In the genomic region with DNA sequence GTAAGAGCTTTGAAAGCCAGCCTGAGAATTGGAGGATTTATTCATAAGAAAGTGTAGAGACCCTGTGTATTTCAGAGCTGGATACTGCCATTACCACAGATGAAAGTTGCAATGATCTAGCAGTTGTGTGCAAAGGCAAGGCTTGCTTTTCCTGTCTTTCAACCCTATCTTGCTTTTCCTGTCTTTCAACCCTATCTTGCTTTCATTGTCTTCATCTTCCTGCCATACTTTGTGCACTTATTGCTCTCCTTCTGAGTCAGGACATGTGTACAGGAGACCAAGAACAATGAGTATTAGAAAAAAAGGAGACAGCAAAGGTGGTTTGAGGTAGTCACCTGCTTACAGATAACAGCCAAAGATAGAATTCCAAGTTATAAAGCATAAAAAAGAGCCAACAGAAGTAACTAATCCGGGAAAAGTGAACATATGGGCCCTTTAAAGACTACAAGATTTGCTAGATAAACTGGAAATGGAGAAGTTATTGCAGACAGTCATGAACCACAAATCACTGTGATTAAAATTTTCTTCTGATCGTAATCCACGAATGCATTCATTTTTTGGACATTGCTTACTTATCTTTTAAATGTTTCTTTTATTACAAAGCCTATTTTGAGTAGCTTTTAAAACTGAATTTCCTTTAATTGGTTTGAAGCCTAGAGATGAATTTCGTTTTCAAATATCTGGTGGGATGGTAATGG, we compare ENCODE assay signal across 19 cellular contexts. TPM values are rescaled to one million over a fixed set of nuclear protein-coding genes. Genes with fewer than 3 reads are reported as not detected.
DNase-seq lines count a peak whose midpoint lies in the region; ATAC-seq, FAIRE-seq and TF ChIP-seq lines count a peak whose summit lies in the region.
"Had no signal": no experiment of that assay in that cellular context is flagged by ENCODE, and none has a peak within 500 bp of the region (broad histone marks: within the 10 kb centered on the region; RNA-seq: fewer than 3 reads in every experiment).

No MANE protein-coding gene starts in this region.

- no peaks in the 10 kb centered on the region for H3K79me1 ChIP-seq in IMR-90 (ENCODE audit: low read depth in 1 of 2, low read length in 2 of 2)

- TF ChIP-seq EP300 in SK-N-SH (IDR thresholded peaks at IDR 0.05; ENCODE audit: borderline replicate concordance in 1 of 2, low read depth in 1 of 2, low read length in 1 of 2), result peak in 1 of 2 experiments; percentile 21; a peak in 1 of 4 replicates

- H4K8ac ChIP-seq in IMR-90 (ENCODE audit: low read depth in 2 of 2, low read length in 2 of 2), result no peak overlapping the region

- H2AK9ac ChIP-seq in IMR-90 (replicated peaks; ENCODE audit: low read depth, low read length, poor library complexity), result no peak overlapping the region

- H4K5ac ChIP-seq in IMR-90 (ENCODE audit: low read depth, low read length), result no peak overlapping the region

- no peak overlapping the region for H2BK20ac ChIP-seq in IMR-90 (ENCODE audit: low read depth, low read length)

- H3K4ac ChIP-seq in IMR-90 (ENCODE audit: low read depth, low read length), result no peak overlapping the region

- H2AFZ ChIP-seq in IMR-90 (replicated peaks; ENCODE audit: low read length, poor library complexity), result no peak overlapping the region
- H2AFZ ChIP-seq in SK-N-SH (ENCODE audit: low read depth), result no peak overlapping the region
- no peak overlapping the region for H2AFZ ChIP-seq in endothelial cell of umbilical vein (ENCODE audit: low read depth, low read length)

- H4K20me1 ChIP-seq in IMR-90 (ENCODE audit: insufficient read depth, low read length), result no peaks in the 10 kb centered on the region
- H4K20me1 ChIP-seq in SK-N-SH (ENCODE audit: insufficient read depth), result no peaks in the 10 kb centered on the region
- no peaks in the 10 kb centered on the region for H4K20me1 ChIP-seq in endothelial cell of umbilical vein (replicated peaks; ENCODE audit: control insufficient read depth, extremely low read depth, insufficient read depth, low read length)

- H3K4me3 ChIP-seq in IMR-90 (ENCODE audit: insufficient read depth, low read depth, low read length) (no peak overlapping the region), SK-N-SH (ENCODE audit: low read depth in 2 of 2, low read length in 1 of 2) (no peak overlapping the region), endothelial cell of umbilical vein (replicated peaks in 1 of 3; ENCODE audit: insufficient read depth in 1 of 3, low read depth in 1 of 3, low read length in 3 of 3) (no peak overlapping the region), left lung (no peak overlapping the region)
- H3K4me3 ChIP-seq in naive thymus-derived CD4-positive, alpha-beta T cell (ENCODE audit: low read length), result no peak overlapping the region

- TF ChIP-seq RAD21 in IMR-90 (IDR thresholded peaks at IDR 0.05; ENCODE audit: low read length), result no peak
- no peak for TF ChIP-seq RAD21 in SK-N-SH (IDR thresholded peaks at IDR 0.05; ENCODE audit: low read length)

- H3K4me1 ChIP-seq in IMR-90 (ENCODE audit: control insufficient read depth, insufficient read depth, low read length) (no peaks in the 10 kb centered on the region), SK-N-SH (ENCODE audit: control insufficient read depth in 1 of 2, insufficient read depth in 2 of 2, low read depth in 1 of 2, low read length in 1 of 2) (no peaks in the 10 kb centered on the region), endothelial cell of umbilical vein (ENCODE audit: control insufficient read depth, extremely low read depth, insufficient read depth, low read length) (no peaks in the 10 kb centered on the region), left lung (no peaks in the 10 kb centered on the region)
- peaks cover 0 to 8% of the 10 kb centered on the region in 2 donors for H3K4me1 ChIP-seq in naive thymus-derived CD4-positive, alpha-beta T cell (ENCODE audit: control insufficient read depth in 2 of 2, insufficient read depth in 2 of 2, low read length in 2 of 2)
- H3K4me1 ChIP-seq: BE2C had no signal

- H3K9me1 ChIP-seq in IMR-90 (ENCODE audit: insufficient read depth, low read length) (no peaks in the 10 kb centered on the region), endothelial cell of umbilical vein (replicated peaks; ENCODE audit: control insufficient read depth, extremely low read depth, insufficient read depth, low read length) (no peaks in the 10 kb centered on the region)

- peak; percentile 80 for FAIRE-seq in endothelial cell of umbilical vein (lab: Jason Lieb, UNC)
- FAIRE-seq: H54 had no signal

- DNase-seq in IMR-90 (no peak), SK-N-SH (no peak), endothelial cell of umbilical vein (ENCODE audit: low read depth, low spot score) (peak; percentile 35), 8988T (no peak), left lung (no peak), natural killer cell (no peak)
- peak in 1 of 9 donors; percentile 5 for DNase-seq in naive thymus-derived CD4-positive, alpha-beta T cell
- no peak for DNase-seq in NK-92 treated with Interleukin-12 subunit alpha and Interleukin-12 subunit beta, amount 100 ng/mL, for 24 hours (lab: John Stamatoyannopoulos, UW)
- DNase-seq: BE2C, DMS79 treated with DMSO at 0.1 percent for 48 hours, KBM-7, NCI-H1105, NCI-H2029 treated with DMSO at 0.1 percent for 48 hours, NCI-H226, NCI-H524 treated with DMSO at 0.1 percent for 48 hours, OCI-M1, Right ventricle myocardium superior had no signal

- no peaks in the 10 kb centered on the region for H3F3A ChIP-seq in SK-N-SH (replicated peaks; ENCODE audit: insufficient read depth)

- H3K14ac ChIP-seq in IMR-90 (replicated peaks; ENCODE audit: low read depth, low read length), result no peak overlapping the region

- H3K9ac ChIP-seq in IMR-90 (ENCODE audit: low read depth, low read length), result no peak overlapping the region
- no peak overlapping the region for H3K9ac ChIP-seq in SK-N-SH
- no peak overlapping the region for H3K9ac ChIP-seq in endothelial cell of umbilical vein (replicated peaks; ENCODE audit: extremely low read depth, insufficient read depth, low read length)

- H3K9me2 ChIP-seq in SK-N-SH, result no peaks in the 10 kb centered on the region

- H3K9me3 ChIP-seq in IMR-90 (ENCODE audit: control insufficient read depth, insufficient read depth, low read length), result no peaks in the 10 kb centered on the region
- no peaks in the 10 kb centered on the region for H3K9me3 ChIP-seq in SK-N-SH
- H3K9me3 ChIP-seq in endothelial cell of umbilical vein (replicated peaks; ENCODE audit: control insufficient read depth, insufficient read depth, low read length), result no peaks in the 10 kb centered on the region
- no peaks in the 10 kb centered on the region for H3K9me3 ChIP-seq in naive thymus-derived CD4-positive, alpha-beta T cell (ENCODE audit: control insufficient read depth in 2 of 3, low read length in 3 of 3)
- no peaks in the 10 kb centered on the region for H3K9me3 ChIP-seq in left lung
- H3K9me3 ChIP-seq: BE2C had no signal

- intact Hi-C loops in IMR-90 (cut with micrococcal nuclease) (no loop called here), endothelial cell of umbilical vein (cut with micrococcal nuclease) (no loop called here), left lung (cut with DNase I) (no loop called here), natural killer cell (cut with micrococcal nuclease) (no loop called here)
- intact Hi-C loops in naive thymus-derived CD4-positive, alpha-beta T cell (cut with micrococcal nuclease), result no loop called here

- H2BK5ac ChIP-seq in IMR-90 (ENCODE audit: low read depth, low read length, poor library complexity, severe bottlenecking), result no peak overlapping the region

- POLR2A ChIA-PET in IMR-90 (lab: Charles Lee; ENCODE audit: unreplicated experiment), result no interaction called here
- POLR2A ChIA-PET in SK-N-SH (lab: Yijun Ruan, JAX), result no interaction called here
- POLR2A ChIA-PET in endothelial cell of umbilical vein (lab: Charles Lee), result no interaction called here
- POLR2A ChIA-PET in naive thymus-derived CD4-positive, alpha-beta T cell (lab: Charles Lee), result no interaction called here

- CTCF ChIA-PET in IMR-90 (lab: Yijun Ruan, JAX) (interaction anchor here (0.5 to 0.7 kb wide), 2 partner anchors 13 to 117 kb away, joined by 3 to 4 read pairs; no protein-coding TSS in a partner anchor), SK-N-SH (lab: Yijun Ruan, JAX) (interaction anchor here (0.6 to 1.6 kb wide), 3 partner anchors 12 to 213 kb away, joined by 3 to 4 read pairs (median 3); no protein-coding TSS in a partner anchor), endothelial cell of umbilical vein (lab: Charles Lee) (interaction anchor here (1.5 to 1.8 kb wide), 2 partner anchors 12 to 13 kb away, joined by 4 read pairs; no protein-coding TSS in a partner anchor)
- CTCF ChIA-PET in naive thymus-derived CD4-positive, alpha-beta T cell (lab: Charles Lee), result interaction anchor here (0.6 kb wide), 1 partner anchor 192 kb away, joined by 4 read pairs; no protein-coding TSS in a partner anchor

- H3K27me3 ChIP-seq in IMR-90 (ENCODE audit: control insufficient read depth, insufficient read depth, low read length) (no peaks in the 10 kb centered on the region), SK-N-SH (ENCODE audit: insufficient read depth) (no peaks in the 10 kb centered on the region), endothelial cell of umbilical vein (ENCODE audit: control insufficient read depth in 2 of 2, insufficient read depth in 2 of 2, low read length in 2 of 2) (peaks cover 0 to 2% of the 10 kb centered on the region in 2 experiments), left lung (no peaks in the 10 kb centered on the region)
- no peaks in the 10 kb centered on the region for H3K27me3 ChIP-seq in naive thymus-derived CD4-positive, alpha-beta T cell (ENCODE audit: control insufficient read depth in 2 of 2, insufficient read depth in 2 of 2, low read length in 2 of 2)
- H3K27me3 ChIP-seq: BE2C had no signal

- H3K27ac ChIP-seq in IMR-90 (ENCODE audit: insufficient read depth, low read length), result no peak overlapping the region
- no peak overlapping the region for H3K27ac ChIP-seq in SK-N-SH (ENCODE audit: low read depth in 2 of 2, low read length in 1 of 2)
- no peak overlapping the region for H3K27ac ChIP-seq in endothelial cell of umbilical vein (ENCODE audit: insufficient read depth, low read depth, low read length)
- H3K27ac ChIP-seq in naive thymus-derived CD4-positive, alpha-beta T cell (ENCODE audit: low read depth, low read length), result no peak overlapping the region
- H3K27ac ChIP-seq in left lung, result no peak overlapping the region

- H3K4me3 Mint-ChIP-seq in naive thymus-derived CD4-positive, alpha-beta T cell, result peak overlapping the region in 3 of 10 donors; percentile 2 to 18 (median 8)
- no peak overlapping the region for H3K4me3 Mint-ChIP-seq in natural killer cell

- no peak overlapping the region for H2AK5ac ChIP-seq in IMR-90 (ENCODE audit: low read depth, low read length)

- ATAC-seq in IMR-90 (ENCODE audit: low read depth) (no peak), left lung (no peak), natural killer cell (no peak)
- ATAC-seq in naive thymus-derived CD4-positive, alpha-beta T cell, result no peak

- BruUV-seq in IMR-90 (replicated peaks; lab: Mats Ljungman, UMichigan) (no TSS peak), endothelial cell of umbilical vein (replicated peaks; lab: Mats Ljungman, UMichigan) (no TSS peak)

- no peak overlapping the region for H2BK120ac ChIP-seq in IMR-90 (ENCODE audit: low read depth, low read length)

- peaks cover 0 to 3% (median 0%) of the 10 kb centered on the region in 5 donors for H3K27me3 Mint-ChIP-seq in naive thymus-derived CD4-positive, alpha-beta T cell
- H3K27me3 Mint-ChIP-seq in natural killer cell (ENCODE audit: low read depth in 2 of 2), result peaks cover 0 to 8% of the 10 kb centered on the region in 2 donors

- H2BK15ac ChIP-seq in IMR-90 (ENCODE audit: low read depth, low read length), result no peak overlapping the region

- no CpG with 5 or more reads among the region's 4 CpGs for WGBS in IMR-90 (ENCODE audit: extremely low coverage in 2 of 2, insufficient read length in 1 of 2), 2 experiments
- WGBS in SK-N-SH (ENCODE audit: low lambda C conversion rate), result 20% methylated on average over 4 of the region's 4 CpGs

- in situ Hi-C loops in IMR-90 (cut with MboI; ENCODE audit: low sequenced_read_pairs), result no loop called here

- H3K4me2 ChIP-seq in IMR-90 (ENCODE audit: low read depth, low read length) (no peak overlapping the region), SK-N-SH (no peak overlapping the region), endothelial cell of umbilical vein (ENCODE audit: insufficient read depth, low read length) (no peak overlapping the region)

- peaks cover 0 to 14% (median 3%) of the 10 kb centered on the region in 5 donors for H3K36me3 Mint-ChIP-seq in naive thymus-derived CD4-positive, alpha-beta T cell
- H3K36me3 Mint-ChIP-seq in natural killer cell, result no peaks in the 10 kb centered on the region

- no peak for TF ChIP-seq CTCF in IMR-90 (conservative IDR thresholded peaks at IDR 0.05; ENCODE audit: low read depth, low read length)
- no peak for TF ChIP-seq CTCF in SK-N-SH (IDR thresholded peaks at IDR 0.05)
- TF ChIP-seq CTCF in endothelial cell of umbilical vein (IDR thresholded peaks at IDR 0.05; ENCODE audit: extremely low read depth in 1 of 2, insufficient read depth in 1 of 2, low read depth in 1 of 2, low read length in 2 of 2), result no peak
- TF ChIP-seq CTCF in left lung (IDR thresholded peaks at IDR 0.05), result no peak
- no peak for TF ChIP-seq CTCF in natural killer cell (IDR thresholded peaks at IDR 0.05)

- H3K27ac Mint-ChIP-seq in naive thymus-derived CD4-positive, alpha-beta T cell, result peak overlapping the region in 5 of 9 donors; percentile 4 to 58 (median 46)
- no peak overlapping the region for H3K27ac Mint-ChIP-seq in natural killer cell

- H3K4me1 Mint-ChIP-seq in naive thymus-derived CD4-positive, alpha-beta T cell, result peaks cover 6 to 27% (median 18%) of the 10 kb centered on the region in 7 donors
- H3K4me1 Mint-ChIP-seq in natural killer cell, result no peaks in the 10 kb centered on the region

- peak overlapping the region; percentile 34; the same call in 1 of the 2 replicates for H3K18ac ChIP-seq in IMR-90 (ENCODE audit: low read depth, low read length)

- no peak overlapping the region for H4K91ac ChIP-seq in IMR-90 (ENCODE audit: insufficient read depth, low read depth, low read length)

- H3K56ac ChIP-seq in IMR-90 (ENCODE audit: extremely low read depth, insufficient read depth, low read length), result no peak overlapping the region

- H3K36me3 ChIP-seq in IMR-90 (ENCODE audit: control insufficient read depth, insufficient read depth, low read length) (no peaks in the 10 kb centered on the region), SK-N-SH (replicated peaks in 1 of 2; ENCODE audit: control insufficient read depth in 1 of 2, insufficient read depth in 2 of 2, low read length in 1 of 2) (no peaks in the 10 kb centered on the region), endothelial cell of umbilical vein (ENCODE audit: control insufficient read depth in 2 of 2, extremely low read depth in 1 of 2, insufficient read depth in 2 of 2, low read length in 2 of 2) (no peaks in the 10 kb centered on the region), left lung (no peaks in the 10 kb centered on the region)
- H3K36me3 ChIP-seq in naive thymus-derived CD4-positive, alpha-beta T cell (ENCODE audit: control insufficient read depth in 2 of 3, insufficient read depth in 3 of 3, low read length in 3 of 3), result no peaks in the 10 kb centered on the region
- H3K36me3 ChIP-seq: BE2C had no signal

- TF ChIP-seq POLR2A in IMR-90 (IDR thresholded peaks at IDR 0.05; ENCODE audit: low read depth, low read length) (no peak), endothelial cell of umbilical vein (IDR thresholded peaks at IDR 0.05; ENCODE audit: low read depth, low read length) (no peak)

- H3K79me2 ChIP-seq in SK-N-SH (ENCODE audit: insufficient read depth) (no peaks in the 10 kb centered on the region), endothelial cell of umbilical vein (ENCODE audit: control insufficient read depth, insufficient read depth, low read length) (no peaks in the 10 kb centered on the region)

- dilution Hi-C loops in IMR-90 (cut with HindIII; ENCODE audit: low sequenced_read_pairs, unreplicated experiment), result no loop called here
- dilution Hi-C loops in endothelial cell of umbilical vein (cut with MboI; ENCODE audit: extremely low pct_ligation_motif_present, low sequenced_read_pairs), result no loop called here

- peaks cover 0 to 6% (median 3%) of the 10 kb centered on the region in 11 donors for H3K9me3 Mint-ChIP-seq in naive thymus-derived CD4-positive, alpha-beta T cell
- H3K9me3 Mint-ChIP-seq in natural killer cell, result no peaks in the 10 kb centered on the region

- H3K23ac ChIP-seq in IMR-90 (ENCODE audit: low read depth, low read length), result no peak overlapping the region

RNA-seq across cellular contexts. Expression of gene C1QTNF7, which starts 17.2 kb away (rescaled TPM):
- total RNA-seq in IMR-90 (2012; rRNA removed) (0.18 and 0.28 TPM in 2 replicates), endothelial cell of umbilical vein (not detected in 2 replicates), left lung (10 to 100 TPM in 1 of 2 donors, 1 to 10 TPM in 1; 2.1 to 13.1 TPM), natural killer cell (not detected)
- polyA plus RNA-seq in IMR-90 (2012; rRNA removed) (0.12 and 0.23 TPM in 2 replicates), SK-N-SH (2012; rRNA removed) (not detected in 2 replicates), endothelial cell of umbilical vein (not detected in 2 replicates)
- 0.01 and 0.10 TPM in 2 replicates for polyA plus RNA-seq in IMR-90 (2012; cell fraction: cytosol; rRNA removed)
- polyA plus RNA-seq in IMR-90 (2012; cell fraction: nucleus; rRNA removed; ENCODE audit: low replicate concordance), result 0.10 TPM in 1 of 2 replicates, not detected in the other
- polyA plus RNA-seq in SK-N-SH (2012; cell fraction: cytosol; rRNA removed), result 0.01 and 0.07 TPM in 2 replicates
- not detected in 2 replicates for polyA plus RNA-seq in SK-N-SH (2012; cell fraction: nucleus; rRNA removed)
- polyA plus RNA-seq in endothelial cell of umbilical vein (2011; cell fraction: cytosol; rRNA removed), result not detected in 2 replicates
- not detected in 2 replicates for polyA plus RNA-seq in endothelial cell of umbilical vein (2011; cell fraction: nucleus; rRNA removed)
- polyA plus RNA-seq in endothelial cell of umbilical vein (2012), result not detected in 2 replicates
- polyA minus RNA-seq in endothelial cell of umbilical vein, result not detected in 2 replicates
- polyA minus RNA-seq in endothelial cell of umbilical vein (2011; cell fraction: cytosol; rRNA and poly(A)+ RNA removed), result not detected
- not detected in 2 replicates for polyA minus RNA-seq in endothelial cell of umbilical vein (2011; cell fraction: nucleus; rRNA and poly(A)+ RNA removed)
- under 1 TPM in 1 of 5 experiments, not detected in 4; 0.27 TPM for total RNA-seq in naive thymus-derived CD4-positive, alpha-beta T cell
- not detected for polyA plus RNA-seq in naive thymus-derived CD4-positive, alpha-beta T cell
- total RNA-seq: RPMI7951 had no signal

RNA-seq across cellular contexts. Expression of gene CC2D2A, which starts 24.7 kb away (rescaled TPM):
- total RNA-seq in IMR-90 (2012; rRNA removed), result 21.9 and 26.3 TPM in 2 replicates
- 16.7 and 20.8 TPM in 2 replicates for polyA plus RNA-seq in IMR-90 (2012; rRNA removed)
- polyA plus RNA-seq in IMR-90 (2012; cell fraction: cytosol; rRNA removed), result 4.7 and 14.8 TPM in 2 replicates
- 5.9 and 31.6 TPM in 2 replicates for polyA plus RNA-seq in IMR-90 (2012; cell fraction: nucleus; rRNA removed; ENCODE audit: low replicate concordance)
- polyA plus RNA-seq in SK-N-SH (2012; rRNA removed), result 17.8 and 23.4 TPM in 2 replicates
- 21.0 and 22.2 TPM in 2 replicates for polyA plus RNA-seq in SK-N-SH (2012; cell fraction: cytosol; rRNA removed)
- polyA plus RNA-seq in SK-N-SH (2012; cell fraction: nucleus; rRNA removed), result 28.6 and 29.9 TPM in 2 replicates
- 13.2 and 22.4 TPM in 2 replicates for total RNA-seq in endothelial cell of umbilical vein
- 10.2 and 10.6 TPM in 2 replicates for polyA plus RNA-seq in endothelial cell of umbilical vein
- polyA plus RNA-seq in endothelial cell of umbilical vein (2011; cell fraction: cytosol; rRNA removed), result 16.4 and 17.5 TPM in 2 replicates
- polyA plus RNA-seq in endothelial cell of umbilical vein (2011; cell fraction: nucleus; rRNA removed), result 27.5 and 30.1 TPM in 2 replicates
- polyA plus RNA-seq in endothelial cell of umbilical vein (2012), result 12.4 and 15.1 TPM in 2 replicates
- polyA minus RNA-seq in endothelial cell of umbilical vein, result 14.3 and 36.2 TPM in 2 replicates
- 6.0 TPM for polyA minus RNA-seq in endothelial cell of umbilical vein (2011; cell fraction: cytosol; rRNA and poly(A)+ RNA removed)
- polyA minus RNA-seq in endothelial cell of umbilical vein (2011; cell fraction: nucleus; rRNA and poly(A)+ RNA removed), result 28.2 and 29.0 TPM in 2 replicates
- total RNA-seq in naive thymus-derived CD4-positive, alpha-beta T cell, result 1 to 10 TPM in 1 of 5 experiments, not detected in 4; 1.3 TPM
- polyA plus RNA-seq in naive thymus-derived CD4-positive, alpha-beta T cell, result not detected
- 10 to 100 TPM; 22.8 to 25.0 TPM for total RNA-seq in left lung
- total RNA-seq in natural killer cell, result 1 to 10 TPM in 1 of 3 donors, under 1 TPM in 2; 0.78 to 1.6 (median 0.83) TPM

Comparison
In these comparisons a context has a peak if more than half of its experiments do, and no peak if none do; other contexts are left out.
1. H3K27ac Mint-ChIP-seq: peak in naive thymus-derived CD4-positive, alpha-beta T cell (5 of 9); none in natural killer cell (0 of 2).